ENCODE assay signal across 27 cellular contexts in genomic region chr6:149783551-149783950, GRCh38. TPM values are rescaled to one million over a fixed set of nuclear protein-coding genes. Genes with fewer than 3 reads are reported as not detected.
A peak's percentile ranks its signal among the peaks of the same experiment; 100 is the strongest.
DNase-seq lines count a peak whose midpoint lies in the region; ATAC-seq, FAIRE-seq and TF ChIP-seq lines count a peak whose summit lies in the region.
"Had no signal": no experiment of that assay in that cellular context is flagged by ENCODE, and none has a peak within 500 bp of the region (broad histone marks: within the 10 kb centered on the region; RNA-seq: fewer than 3 reads in every experiment).

No MANE protein-coding gene starts in this region.

- POLR2A ChIA-PET in HEK293 (lab: Yijun Ruan, JAX) = no interaction called here

- no peaks in the 10 kb centered on the region for H3K27me3 ChIP-seq in heart right ventricle
- H3K27me3 ChIP-seq: BE2C, BLaER1 had no signal

- H3K36me3 ChIP-seq in HEK293 (ENCODE audit: control insufficient read depth in 2 of 2, insufficient read depth in 1 of 2, low read length in 2 of 2) (peaks cover 22 to 50% of the 10 kb centered on the region in 2 experiments), heart right ventricle (peaks cover 0 to 61% (median 0%) of the 10 kb centered on the region in 9 donors)

- H3K9me3 Mint-ChIP-seq in central memory CD8-positive, alpha-beta T cell = no peaks in the 10 kb centered on the region
- H3K9me3 Mint-ChIP-seq: CD4-positive, alpha-beta memory T cell; CD4-positive, CD25-positive, alpha-beta regulatory T cell; CD8-positive, alpha-beta memory T cell had no signal

- CTCF ChIA-PET in HEK293 (lab: Yijun Ruan, JAX) = no interaction called here

- intact Hi-C loops in heart right ventricle (cut with DNase I) = no loop called here

- no peak for TF ChIP-seq CTCF in HEK293 (tag by site-specific recombination; IDR thresholded peaks at IDR 0.05)
- no peak for TF ChIP-seq CTCF in heart right ventricle (IDR thresholded peaks at IDR 0.05)

- H3K4me3 Mint-ChIP-seq in central memory CD8-positive, alpha-beta T cell = no peak overlapping the region
- H3K4me3 Mint-ChIP-seq: CD14-positive monocyte; CD4-positive, alpha-beta memory T cell; CD4-positive, CD25-positive, alpha-beta regulatory T cell; CD8-positive, alpha-beta memory T cell had no signal

- H3K27me3 Mint-ChIP-seq in central memory CD8-positive, alpha-beta T cell = no peaks in the 10 kb centered on the region
- H3K27me3 Mint-ChIP-seq: CD4-positive, alpha-beta memory T cell; CD4-positive, CD25-positive, alpha-beta regulatory T cell; CD8-positive, alpha-beta memory T cell had no signal

- WGBS in heart right ventricle, 2 donors = 90 to 94% methylated on average over 3 of the region's 3 CpGs

- H3K27ac Mint-ChIP-seq in central memory CD8-positive, alpha-beta T cell (ENCODE audit: low read depth) = peak overlapping the region; percentile 23

- peaks cover 21% of the 10 kb centered on the region for H3K36me3 Mint-ChIP-seq in central memory CD8-positive, alpha-beta T cell (ENCODE audit: insufficient read depth)

- H3K27ac ChIP-seq in HEK293 (ENCODE audit: extremely low read depth, low read depth, low read length) = no peak overlapping the region
- H3K27ac ChIP-seq in heart right ventricle = no peak overlapping the region
- H3K27ac ChIP-seq: BLaER1 had no signal

- H3K4me1 Mint-ChIP-seq in central memory CD8-positive, alpha-beta T cell = no peaks in the 10 kb centered on the region

- H3K4me3 ChIP-seq in HEK293 (ENCODE audit: low read depth, low read length) = no peak overlapping the region
- H3K4me3 ChIP-seq in heart right ventricle = no peak overlapping the region
- H3K4me3 ChIP-seq: BLaER1, GM12878 had no signal

- TF ChIP-seq POLR2A in GM12891 (IDR thresholded peaks at IDR 0.05; ENCODE audit: low read depth, low read length) = no peak

- ATAC-seq in central memory CD8-positive, alpha-beta T cell (replicated peaks; ENCODE audit: extremely low read depth, poor library complexity, severe bottlenecking) = no peak
- no peak for ATAC-seq in heart right ventricle
- ATAC-seq: GM12878 had no signal

- DNase-seq in GM12891 (ENCODE audit: insufficient read length, low spot score) = no peak
- DNase-seq in central memory CD8-positive, alpha-beta T cell (ENCODE audit: low spot score in 2 of 2) = no peak
- DNase-seq in kidney tubule cell (ENCODE audit: low spot score) = peak; percentile 3
- no peak for DNase-seq in H4 (ENCODE audit: low spot score)
- DNase-seq in heart right ventricle = no peak
- no peak for DNase-seq in occipital lobe (lab: John Stamatoyannopoulos, UW)
- DNase-seq: 8988T; ACHN; BE2C; C1 segment of cervical spinal cord; CD4-positive, alpha-beta memory T cell; CD4-positive, CD25-positive, alpha-beta regulatory T cell; CD8-positive, alpha-beta memory T cell; COR-L47; DMS 273 treated with DMSO at 0.1 percent for 48 hours; DMS153; DMS53; DMS79; DND-41; EL; GDM1 had no signal

- peak; percentile 40 for FAIRE-seq in GM12891 (lab: Jason Lieb, UNC)
- FAIRE-seq: A204.1, GM12878, GM19239 had no signal

- H3K9me3 ChIP-seq in HEK293 (ENCODE audit: control insufficient read depth, insufficient read depth, low read depth, low read length) (no peaks in the 10 kb centered on the region), heart right ventricle (no peaks in the 10 kb centered on the region)
- H3K9me3 ChIP-seq: BE2C had no signal

- H3K4me1 ChIP-seq in HEK293 (ENCODE audit: control insufficient read depth, insufficient read depth, low read length) (no peaks in the 10 kb centered on the region), heart right ventricle (peaks cover 0 to 14% (median 0%) of the 10 kb centered on the region in 9 donors)
- H3K4me1 ChIP-seq: BE2C, BLaER1 had no signal

TF ChIP-seq in GM12891, 5 proteins besides CTCF, POLR2A, EP300 and RAD21:
- no peak for TF ChIP-seq POU2F2 (IDR thresholded peaks at IDR 0.05; ENCODE audit: low read depth, low read length)
- no peak for TF ChIP-seq TAF1 (IDR thresholded peaks at IDR 0.05; ENCODE audit: low read depth, low read length)
- TF ChIP-seq PAX5 (IDR thresholded peaks at IDR 0.05; ENCODE audit: insufficient read depth, low read length, severe bottlenecking) = no peak
- no peak for TF ChIP-seq SPI1 (IDR thresholded peaks at IDR 0.05; ENCODE audit: low read depth, low read length)
- no peak for TF ChIP-seq POLR2AphosphoS5 (IDR thresholded peaks at IDR 0.05; ENCODE audit: low read depth, low read length)
TF ChIP-seq in GM12891: peak in this region for 0.

TF ChIP-seq in HEK293, 187 proteins besides CTCF, POLR2A, EP300 and RAD21:
- TF ChIP-seq ZNF121 (tag by site-specific recombination; IDR thresholded peaks at IDR 0.05) (0 out of 2 replicates have a peak, but pooled peaks have one; percentile 30), ZNF530 (tag by site-specific recombination; IDR thresholded peaks at IDR 0.05; ENCODE audit: low read depth) (no peak)

RNA-seq across cellular contexts. Expression of gene PCMT1, which starts 34.0 kb away (rescaled TPM):
- 39.8 TPM for polyA plus RNA-seq in GM12891 (2012; ENCODE audit: low read depth, missing spikeins)
- total RNA-seq in H4 (2014; rRNA removed; shearing (Covaris generic)) = 70.5 and 70.7 TPM in 2 replicates
- total RNA-seq in heart right ventricle = 100 to 1,000 TPM; 133 to 178 (median 151) TPM
- 100 to 1,000 TPM in 1 of 2 donors, 10 to 100 TPM in 1; 33.3 to 166 TPM for polyA plus RNA-seq in heart right ventricle
- 173 TPM for total RNA-seq in occipital lobe

RNA-seq across cellular contexts. Expression of gene NUP43, which starts 37.2 kb away (rescaled TPM):
- polyA plus RNA-seq in GM12891 (2012; ENCODE audit: low read depth, missing spikeins) = 12.7 TPM
- total RNA-seq in H4 (2014; rRNA removed; shearing (Covaris generic)) = 31.8 and 35.6 TPM in 2 replicates
- 10 to 100 TPM; 23.2 to 34.3 (median 30.6) TPM for total RNA-seq in heart right ventricle
- polyA plus RNA-seq in heart right ventricle = 10 to 100 TPM; 10.0 to 11.7 TPM
- 23.9 TPM for total RNA-seq in occipital lobe
